1 cellular context compared by ENCODE assay signal in genomic region chr4:185723619-185724150, GRCh38.
TF ChIP-seq lines count a peak whose summit lies in the region.

No MANE protein-coding gene starts in this region.

TF ChIP-seq in HepG2, 621 proteins besides CTCF, POLR2A, EP300 and RAD21:
- no peak for TF ChIP-seq AGO2 (optimal IDR thresholded peaks at IDR 0.05; ENCODE audit: low read depth, low read length)
- no peak for TF ChIP-seq ZNF431 (CRISPR knock-in tag; IDR thresholded peaks at IDR 0.05; ENCODE audit: borderline replicate concordance, low read depth)
- TF ChIP-seq IKZF4 (CRISPR knock-in tag; IDR thresholded peaks at IDR 0.05; ENCODE audit: borderline replicate concordance, low read depth, not compliant biosample characterization), result no peak
- no peak for TF ChIP-seq GFI1 (CRISPR knock-in tag; IDR thresholded peaks at IDR 0.05; ENCODE audit: borderline replicate concordance)
- no peak for TF ChIP-seq ZBTB21 (CRISPR knock-in tag; IDR thresholded peaks at IDR 0.05)
- TF ChIP-seq NCOA1 (CRISPR knock-in tag; IDR thresholded peaks at IDR 0.05), result no peak
- TF ChIP-seq IRF2 (CRISPR knock-in tag; IDR thresholded peaks at IDR 0.05), result no peak
- no peak for TF ChIP-seq ATF2 (CRISPR knock-in tag; IDR thresholded peaks at IDR 0.05)
- TF ChIP-seq U2AF2 (IDR thresholded peaks at IDR 0.05; ENCODE audit: low read depth, low read length), result no peak
- TF ChIP-seq SAP130 (CRISPR knock-in tag; IDR thresholded peaks at IDR 0.05; ENCODE audit: low read depth), result no peak
- TF ChIP-seq ZNF407 (CRISPR knock-in tag; IDR thresholded peaks at IDR 0.05; ENCODE audit: not compliant biosample characterization), result no peak
- TF ChIP-seq SNAI1 (CRISPR knock-in tag; IDR thresholded peaks at IDR 0.05; ENCODE audit: borderline replicate concordance), result no peak
- TF ChIP-seq SMYD3 (CRISPR knock-in tag; IDR thresholded peaks at IDR 0.05), result no peak
- TF ChIP-seq ZNF354B (CRISPR knock-in tag; IDR thresholded peaks at IDR 0.05), result no peak
- no peak for TF ChIP-seq RFX1 (IDR thresholded peaks at IDR 0.05)
- no peak for TF ChIP-seq SIX1 (CRISPR knock-in tag; IDR thresholded peaks at IDR 0.05; ENCODE audit: borderline replicate concordance)
- no peak for TF ChIP-seq ERF (CRISPR knock-in tag; IDR thresholded peaks at IDR 0.05)
- no peak for TF ChIP-seq TRIM24 (CRISPR knock-in tag; IDR thresholded peaks at IDR 0.05)
TF ChIP-seq in HepG2: peak in this region for 0.
